ENCODE assay signal across 31 cellular contexts in the genomic region with DNA sequence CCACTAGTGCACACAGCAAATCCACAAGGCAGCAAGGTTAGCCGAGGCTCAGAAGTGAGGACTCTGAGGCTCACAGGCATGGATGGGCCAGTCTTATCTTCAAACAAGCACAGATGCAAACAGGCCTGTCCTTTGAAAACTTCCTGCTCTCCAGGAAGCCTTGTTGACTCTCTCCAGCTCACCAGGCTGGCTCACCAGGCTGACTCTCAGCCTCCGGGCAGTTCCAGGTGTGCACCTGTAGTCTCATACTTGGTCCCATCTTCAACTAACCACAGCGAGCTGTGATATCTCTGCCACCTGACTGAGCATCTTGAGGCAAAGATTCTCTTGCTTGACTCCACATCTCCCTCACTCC.
DNase-seq lines count a peak whose midpoint lies in the region; ATAC-seq, FAIRE-seq and TF ChIP-seq lines count a peak whose summit lies in the region.
"Had no signal": no experiment of that assay in that cellular context is flagged by ENCODE, and none has a peak within 500 bp of the region (broad histone marks: within the 10 kb centered on the region; RNA-seq: fewer than 3 reads in every experiment).

No MANE protein-coding gene starts in this region.

- peak; percentile 91 for ATAC-seq in HepG2
- no peak for ATAC-seq in right lobe of liver
- ATAC-seq in HG03108 (IDR thresholded peaks at IDR 0.05; ENCODE audit: unreplicated experiment): no peak
- ATAC-seq: A549, gastrocnemius medialis, GM12878, right cardiac atrium, SK-N-SH treated with all-trans-retinoic acid at 6 μM for 48 hours had no signal

- DNase-seq in HepG2 (ENCODE audit: low spot score) (peak; percentile 55), right lobe of liver (no peak), NCI-H69 (lab: John Stamatoyannopoulos, UW) (peak; percentile 65), lower leg skin (ENCODE audit: low spot score in 2 of 2) (peak; percentile 8 to 50), vagina (ENCODE audit: extremely low spot score in 2 of 2) (peak; percentile 70), HT-29 (ENCODE audit: low spot score) (no peak), sigmoid colon (no peak)
- DNase-seq: activated CD4-positive, alpha-beta T cell treated with anti-CD3 and anti-CD28 coated beads, Interleukin-2, amount 50 U/mL, for 48 hours; activated CD4-positive, CD25-positive, alpha-beta regulatory T cell treated with anti-CD3 and anti-CD28 coated beads, Interleukin-2, amount 50 U/mL, for 72 hours; activated naive CD4-positive, alpha-beta T cell treated with Interleukin-2 at 50 U/mL for 16 hours; activated T-cell treated with anti-CD3 and anti-CD28 coated beads, Interleukin-2, amount 50 U/mL, for 48 hours; CD4-positive, alpha-beta memory T cell; dorsolateral prefrontal cortex; gastrocnemius medialis; Karpas-422; mammary epithelial cell; MV-4-11; NCI-H187; NCI-H524; right cardiac atrium; stimulated activated CD4-positive, alpha-beta T cell treated with anti-CD3 and anti-CD28 coated beads, Interleukin-2, amount 100 ng/mL, for 48 hours; stomach; T-helper 2 cell; thyroid gland had no signal

- H3K27me3 ChIP-seq in HepG2 (ENCODE audit: control insufficient read depth in 1 of 2, insufficient read depth in 2 of 2, low read length in 2 of 2): peaks cover 0 to 52% of the 10 kb centered on the region in 2 experiments; a peak in 3 of 5 replicates
- H3K27me3 ChIP-seq in right lobe of liver: no peaks in the 10 kb centered on the region
- no peaks in the 10 kb centered on the region for H3K27me3 ChIP-seq in vagina
- no peaks in the 10 kb centered on the region for H3K27me3 ChIP-seq in sigmoid colon
- H3K27me3 ChIP-seq: dorsolateral prefrontal cortex, gastrocnemius medialis, stomach, thyroid gland had no signal

- no peak overlapping the region for H3K9ac ChIP-seq in HepG2 (ENCODE audit: insufficient read depth, low read depth, low read length)

- intact Hi-C loops in HepG2 (cut with micrococcal nuclease; ENCODE audit: unreplicated experiment): no loop called here
- intact Hi-C loops in right lobe of liver (cut with DNase I): no loop called here
- intact Hi-C loops in lower leg skin (cut with DNase I; ENCODE audit: low total_unique reads): no loop called here
- intact Hi-C loops in vagina (cut with DNase I): no loop called here
- intact Hi-C loops in sigmoid colon (cut with DNase I): no loop called here

- TF ChIP-seq EP300 in HepG2 (IDR thresholded peaks at IDR 0.05; ENCODE audit: low read depth in 2 of 2, low read length in 2 of 2) (no peak), HepG2 (CRISPR knock-in tag; IDR thresholded peaks at IDR 0.05; ENCODE audit: borderline replicate concordance) (no peak), sigmoid colon (IDR thresholded peaks at IDR 0.05) (no peak)

- no TSS peak for BruUV-seq in HepG2 (replicated peaks; lab: Mats Ljungman, UMichigan)

- TF ChIP-seq POLR2A in HepG2 (IDR thresholded peaks at IDR 0.05; ENCODE audit: insufficient read depth in 1 of 2, low read depth in 2 of 2, low read length in 2 of 2) (no peak), right lobe of liver (IDR thresholded peaks at IDR 0.05) (no peak), lower leg skin (IDR thresholded peaks at IDR 0.05) (no peak), vagina (IDR thresholded peaks at IDR 0.05) (no peak), sigmoid colon (IDR thresholded peaks at IDR 0.05) (no peak)

- CTCF ChIA-PET in HepG2 (lab: Yijun Ruan, JAX; ENCODE audit: low intra/inter-chr PET ratio, low total read pairs): no interaction called here

- FAIRE-seq in HepG2 (lab: Jason Lieb, UNC): peak; percentile 36
- FAIRE-seq: A549, GM12878 had no signal

- H3K9me3 ChIP-seq in HepG2 (ENCODE audit: low read length) (no peaks in the 10 kb centered on the region), right lobe of liver (no peaks in the 10 kb centered on the region), vagina (no peaks in the 10 kb centered on the region), sigmoid colon (no peaks in the 10 kb centered on the region)
- H3K9me3 ChIP-seq: A549, gastrocnemius medialis, HAP-1, stomach, thyroid gland had no signal

- H3K4me1 ChIP-seq in HepG2 (ENCODE audit: insufficient read depth, low read length) (peaks cover 31% of the 10 kb centered on the region), right lobe of liver (peaks cover 0 to 9% (median 3%) of the 10 kb centered on the region in 4 donors), vagina (no peaks in the 10 kb centered on the region), sigmoid colon (no peaks in the 10 kb centered on the region)
- H3K4me1 ChIP-seq: A549, HAP-1, stomach had no signal

- no peak overlapping the region for H2AFZ ChIP-seq in HepG2 (ENCODE audit: low read length)
- H2AFZ ChIP-seq: PC-9 had no signal

- H3K36me3 ChIP-seq in HepG2 (replicated peaks in 1 of 2; ENCODE audit: control insufficient read depth in 1 of 2, insufficient read depth in 2 of 2, low read length in 2 of 2) (no peaks in the 10 kb centered on the region), right lobe of liver (no peaks in the 10 kb centered on the region), vagina (no peaks in the 10 kb centered on the region), sigmoid colon (no peaks in the 10 kb centered on the region)
- H3K36me3 ChIP-seq: gastrocnemius medialis, HAP-1, stomach, thyroid gland had no signal

- no peaks in the 10 kb centered on the region for H3K79me2 ChIP-seq in HepG2 (ENCODE audit: insufficient read depth, low read length)

- WGBS in HepG2 (ENCODE audit: low lambda C conversion rate): 10% methylated on average over 2 of the region's 3 CpGs
- WGBS in right lobe of liver (ENCODE audit: insufficient coverage, low coverage, low lambda C conversion rate, missing lambda C conversion rate): 97% methylated on average over 3 of the region's 3 CpGs
- WGBS in lower leg skin, 2 donors: 95% methylated on average over 3 of the region's 3 CpGs
- WGBS in sigmoid colon, 2 donors: 75 to 85% methylated on average over 3 of the region's 3 CpGs

- no peaks in the 10 kb centered on the region for H4K20me1 ChIP-seq in HepG2 (ENCODE audit: insufficient read depth, low read length)

- no peak for TF ChIP-seq CTCF in HepG2 (CRISPR knock-in tag; IDR thresholded peaks at IDR 0.05)
- TF ChIP-seq CTCF in right lobe of liver (IDR thresholded peaks at IDR 0.05): no peak
- TF ChIP-seq CTCF in lower leg skin (IDR thresholded peaks at IDR 0.05): no peak
- no peak for TF ChIP-seq CTCF in vagina (IDR thresholded peaks at IDR 0.05)
- TF ChIP-seq CTCF in sigmoid colon (IDR thresholded peaks at IDR 0.05): no peak

- POLR2A ChIA-PET in HepG2 (lab: Yijun Ruan, JAX): no interaction called here

- in situ Hi-C loops in HepG2 (cut with HindIII; ENCODE audit: extremely low pct_ligation_motif_present, low pct_unique_long_range_greater_than_20kb): no loop called here

- no peak overlapping the region for H3K4me3 ChIP-seq in HepG2 (replicated peaks in 1 of 3; ENCODE audit: insufficient read depth in 1 of 3, low read depth in 2 of 3, low read length in 3 of 3)
- H3K4me3 ChIP-seq in right lobe of liver: no peak overlapping the region
- no peak overlapping the region for H3K4me3 ChIP-seq in lower leg skin (ENCODE audit: low read depth, poor library complexity, severe bottlenecking)
- H3K4me3 ChIP-seq in vagina: no peak overlapping the region
- no peak overlapping the region for H3K4me3 ChIP-seq in sigmoid colon
- H3K4me3 ChIP-seq: A549, dorsolateral prefrontal cortex, gastrocnemius medialis, GM12878, HAP-1, PC-9, stomach, thyroid gland had no signal

- H3K27ac ChIP-seq in HepG2 (ENCODE audit: extremely low read length, insufficient read depth, low read length) (no peak overlapping the region), right lobe of liver (no peak overlapping the region), vagina (no peak overlapping the region), sigmoid colon (no peak overlapping the region)
- H3K27ac ChIP-seq: A549, dorsolateral prefrontal cortex, gastrocnemius medialis, HL-60, PC-9, stomach, thyroid gland had no signal

- H3K4me2 ChIP-seq in HepG2 (ENCODE audit: low read depth, low read length): peak overlapping the region; percentile 14; the same call in 1 of the 2 replicates
- H3K4me2 ChIP-seq: A549, PC-9 had no signal

- no peak for TF ChIP-seq RAD21 in HepG2 (CRISPR knock-in tag; IDR thresholded peaks at IDR 0.05)

TF ChIP-seq in HepG2, 621 proteins besides CTCF, POLR2A, EP300 and RAD21 (continues in another document):
- TF ChIP-seq, protein P1, sequence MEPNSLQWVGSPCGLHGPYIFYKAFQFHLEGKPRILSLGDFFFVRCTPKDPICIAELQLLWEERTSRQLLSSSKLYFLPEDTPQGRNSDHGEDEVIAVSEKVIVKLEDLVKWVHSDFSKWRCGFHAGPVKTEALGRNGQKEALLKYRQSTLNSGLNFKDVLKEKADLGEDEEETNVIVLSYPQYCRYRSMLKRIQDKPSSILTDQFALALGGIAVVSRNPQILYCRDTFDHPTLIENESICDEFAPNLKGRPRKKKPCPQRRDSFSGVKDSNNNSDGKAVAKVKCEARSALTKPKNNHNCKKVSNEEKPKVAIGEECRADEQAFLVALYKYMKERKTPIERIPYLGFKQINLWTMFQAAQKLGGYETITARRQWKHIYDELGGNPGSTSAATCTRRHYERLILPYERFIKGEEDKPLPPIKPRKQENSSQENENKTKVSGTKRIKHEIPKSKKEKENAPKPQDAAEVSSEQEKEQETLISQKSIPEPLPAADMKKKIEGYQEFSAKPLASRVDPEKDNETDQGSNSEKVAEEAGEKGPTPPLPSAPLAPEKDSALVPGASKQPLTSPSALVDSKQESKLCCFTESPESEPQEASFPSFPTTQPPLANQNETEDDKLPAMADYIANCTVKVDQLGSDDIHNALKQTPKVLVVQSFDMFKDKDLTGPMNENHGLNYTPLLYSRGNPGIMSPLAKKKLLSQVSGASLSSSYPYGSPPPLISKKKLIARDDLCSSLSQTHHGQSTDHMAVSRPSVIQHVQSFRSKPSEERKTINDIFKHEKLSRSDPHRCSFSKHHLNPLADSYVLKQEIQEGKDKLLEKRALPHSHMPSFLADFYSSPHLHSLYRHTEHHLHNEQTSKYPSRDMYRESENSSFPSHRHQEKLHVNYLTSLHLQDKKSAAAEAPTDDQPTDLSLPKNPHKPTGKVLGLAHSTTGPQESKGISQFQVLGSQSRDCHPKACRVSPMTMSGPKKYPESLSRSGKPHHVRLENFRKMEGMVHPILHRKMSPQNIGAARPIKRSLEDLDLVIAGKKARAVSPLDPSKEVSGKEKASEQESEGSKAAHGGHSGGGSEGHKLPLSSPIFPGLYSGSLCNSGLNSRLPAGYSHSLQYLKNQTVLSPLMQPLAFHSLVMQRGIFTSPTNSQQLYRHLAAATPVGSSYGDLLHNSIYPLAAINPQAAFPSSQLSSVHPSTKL (CRISPR knock-in tag; IDR thresholded peaks at IDR 0.05): peak; percentile 53; the same call in 1 of the 2 replicates
- no peak for TF ChIP-seq ZNF230 (CRISPR knock-in tag; IDR thresholded peaks at IDR 0.05)
- TF ChIP-seq RXRA (CRISPR knock-in tag; IDR thresholded peaks at IDR 0.05): peak; percentile 54; the same call in 1 of the 2 replicates

Comparison
In these comparisons a context has a peak if more than half of its experiments do, and no peak if none do; other contexts are left out.
1. DNase-seq: peak in HepG2 (single experiment), NCI-H69 (single experiment), lower leg skin (2 of 2) and vagina (2 of 2); none in right lobe of liver (0 of 3), HT-29 (single experiment) and sigmoid colon (single experiment).